ENCODE assay signal across 8 cellular contexts in genomic region chr17:81833160-81833920, GRCh38. TPM values are rescaled to one million over a fixed set of nuclear protein-coding genes. Genes with fewer than 3 reads are reported as not detected.
DNase-seq lines count a peak whose midpoint lies in the region; ATAC-seq and TF ChIP-seq lines count a peak whose summit lies in the region.

TSS of gene MCRIP1 (minus strand) at chr17:81833291. CDS start at chr17:81824506, 8,785 bp downstream.

- peak within 1 kb of the TSS; percentile 64 for H2AFZ ChIP-seq in GM23248

- no peaks in the 10 kb centered on the region for H3K27me3 Mint-ChIP-seq in activated T-helper 17 cell treated with anti-CD3 and anti-CD28 coated beads, Interleukin-2, amount 50 U/mL, for 72 hours
- H3K27me3 Mint-ChIP-seq in naive thymus-derived CD8-positive, alpha-beta T cell: peaks cover 0 to 2% (median 0%) of the 10 kb centered on the region in 5 donors
- no peaks in the 10 kb centered on the region for H3K27me3 Mint-ChIP-seq in stimulated activated naive B cell treated with anti-CD40 and anti-IgM and Interleukin-4, amounts not matched to agents 10 μg/mL and 1 μg/mL and 100 μg/mL, for 72 hours

- DNase-seq in DMS53 treated with DMSO at 0.1 percent for 48 hours (lab: John Stamatoyannopoulos, UW; ENCODE audit: unreplicated experiment) (peak; percentile 80), GM23248 (peak; percentile 99), LoVo (ENCODE audit: low spot score) (peak; percentile 94), RWPE1 (ENCODE audit: low spot score) (peak; percentile 95), fibroblast of mammary gland (ENCODE audit: low read depth) (peak; percentile 87)
- DNase-seq in naive thymus-derived CD8-positive, alpha-beta T cell: peak; percentile 86 to 95 (median 92)
- peak; percentile 95 for DNase-seq in stimulated activated naive B cell treated with anti-CD40 and anti-IgM and Interleukin-4, amounts not matched to agents 10 μg/mL and 1 μg/mL and 100 μg/mL, for 72 hours

- no peaks in the 10 kb centered on the region for H3K9me3 ChIP-seq in GM23248 (ENCODE audit: low read depth)

- H3K9ac ChIP-seq in GM23248: peak within 1 kb of the TSS; percentile 98

- peaks cover 6% of the 10 kb centered on the region for H3K4me1 Mint-ChIP-seq in activated T-helper 17 cell treated with anti-CD3 and anti-CD28 coated beads, Interleukin-2, amount 50 U/mL, for 72 hours
- H3K4me1 Mint-ChIP-seq in naive thymus-derived CD8-positive, alpha-beta T cell: peaks cover 12 to 31% (median 30%) of the 10 kb centered on the region in 4 donors
- H3K4me1 Mint-ChIP-seq in stimulated activated naive B cell treated with anti-CD40 and anti-IgM and Interleukin-4, amounts not matched to agents 10 μg/mL and 1 μg/mL and 100 μg/mL, for 72 hours: peaks cover 24 to 38% of the 10 kb centered on the region in 2 donors

- no peaks in the 10 kb centered on the region for H3K27me3 ChIP-seq in GM23248 (replicated peaks; ENCODE audit: insufficient read depth)

- CTCF ChIA-PET in RWPE1 (lab: Yijun Ruan, JAX): interaction anchor here (0.5 to 1.1 kb wide), 2 partner anchors 22 to 150 kb away, joined by 3 read pairs; partner anchors contain the start of gene ARL16

- POLR2A ChIA-PET in RWPE1 (lab: Yijun Ruan, JAX; ENCODE audit: low non-redundant PET): interaction anchor here (0.6 to 1.1 kb wide), 3 partner anchors 8 to 97 kb away, joined by 3 to 8 read pairs (median 3); no protein-coding TSS in a partner anchor
- POLR2A ChIA-PET in naive thymus-derived CD8-positive, alpha-beta T cell (lab: Charles Lee): interaction anchor here (0.6 to 2.7 kb wide), 11 partner anchors 8 to 232 kb away, joined by 3 to 10 read pairs (median 5); partner anchors contain the start of genes ARHGDIA, ARL16, DUS1L and HGS

- H3K9me3 Mint-ChIP-seq in activated T-helper 17 cell treated with anti-CD3 and anti-CD28 coated beads, Interleukin-2, amount 50 U/mL, for 72 hours: no peaks in the 10 kb centered on the region
- H3K9me3 Mint-ChIP-seq in naive thymus-derived CD8-positive, alpha-beta T cell: no peaks in the 10 kb centered on the region
- no peaks in the 10 kb centered on the region for H3K9me3 Mint-ChIP-seq in stimulated activated naive B cell treated with anti-CD40 and anti-IgM and Interleukin-4, amounts not matched to agents 10 μg/mL and 1 μg/mL and 100 μg/mL, for 72 hours

- peak within 1 kb of the TSS; percentile 99 for H3K27ac Mint-ChIP-seq in activated T-helper 17 cell treated with anti-CD3 and anti-CD28 coated beads, Interleukin-2, amount 50 U/mL, for 72 hours
- peak within 1 kb of the TSS; percentile 86 to 99 (median 95) for H3K27ac Mint-ChIP-seq in naive thymus-derived CD8-positive, alpha-beta T cell
- H3K27ac Mint-ChIP-seq in stimulated activated naive B cell treated with anti-CD40 and anti-IgM and Interleukin-4, amounts not matched to agents 10 μg/mL and 1 μg/mL and 100 μg/mL, for 72 hours: peak within 1 kb of the TSS; percentile 96

- ATAC-seq in activated T-helper 17 cell treated with anti-CD3 and anti-CD28 coated beads, Interleukin-2, amount 50 U/mL, for 72 hours (replicated peaks): peak; percentile 79
- peak; percentile 83 to 84 for ATAC-seq in naive thymus-derived CD8-positive, alpha-beta T cell
- peak; percentile 82 to 85 for ATAC-seq in stimulated activated naive B cell treated with anti-CD40 and anti-IgM and Interleukin-4, amounts not matched to agents 10 μg/mL and 1 μg/mL and 100 μg/mL, for 72 hours (replicated peaks)

- peaks cover 15% of the 10 kb centered on the region for H3K36me3 Mint-ChIP-seq in activated T-helper 17 cell treated with anti-CD3 and anti-CD28 coated beads, Interleukin-2, amount 50 U/mL, for 72 hours (ENCODE audit: low read depth)
- no peaks in the 10 kb centered on the region for H3K36me3 Mint-ChIP-seq in naive thymus-derived CD8-positive, alpha-beta T cell
- H3K36me3 Mint-ChIP-seq in stimulated activated naive B cell treated with anti-CD40 and anti-IgM and Interleukin-4, amounts not matched to agents 10 μg/mL and 1 μg/mL and 100 μg/mL, for 72 hours: peaks cover 8 to 9% of the 10 kb centered on the region in 2 donors

- H3K36me3 ChIP-seq in GM23248 (ENCODE audit: low read depth): no peaks in the 10 kb centered on the region

- H3K9me2 ChIP-seq in GM23248 (ENCODE audit: insufficient read depth): no peaks in the 10 kb centered on the region

- H3K4me3 ChIP-seq in GM23248 (peak within 1 kb of the TSS; percentile 79), fibroblast of mammary gland (ENCODE audit: control insufficient read depth, low read depth, low read length) (peak within 1 kb of the TSS; percentile 71)

- H3K4me1 ChIP-seq in GM23248 (ENCODE audit: insufficient read depth): peaks cover 7% of the 10 kb centered on the region

- peaks cover 39% of the 10 kb centered on the region for H3K79me2 ChIP-seq in GM23248 (ENCODE audit: insufficient read depth)

- TF ChIP-seq CTCF in RWPE1 (conservative IDR thresholded peaks at IDR 0.05; ENCODE audit: low read depth) (no peak), fibroblast of mammary gland (conservative IDR thresholded peaks at IDR 0.05; ENCODE audit: control insufficient read depth, insufficient read depth, low read depth, low read length) (no peak)

- H3F3A ChIP-seq in GM23248 (ENCODE audit: insufficient read depth): peaks cover 5% of the 10 kb centered on the region; the same call in 1 of the 2 replicates

- H3K4me2 ChIP-seq in GM23248 (ENCODE audit: unreplicated experiment): peak within 1 kb of the TSS; percentile 89

- H3K27ac ChIP-seq in GM23248 (peak within 1 kb of the TSS; percentile 91), RWPE1 (peak within 1 kb of the TSS; percentile 92)

- in situ Hi-C loops in GM23248 (cut with MboI): no loop called here

- H4K20me1 ChIP-seq in GM23248 (ENCODE audit: insufficient read depth): no peaks in the 10 kb centered on the region

- H3K4me3 Mint-ChIP-seq in activated T-helper 17 cell treated with anti-CD3 and anti-CD28 coated beads, Interleukin-2, amount 50 U/mL, for 72 hours: peak within 1 kb of the TSS; percentile 100
- peak within 1 kb of the TSS; percentile 81 to 96 (median 91) for H3K4me3 Mint-ChIP-seq in naive thymus-derived CD8-positive, alpha-beta T cell
- peak within 1 kb of the TSS; percentile 87 to 96 for H3K4me3 Mint-ChIP-seq in stimulated activated naive B cell treated with anti-CD40 and anti-IgM and Interleukin-4, amounts not matched to agents 10 μg/mL and 1 μg/mL and 100 μg/mL, for 72 hours

- WGBS in GM23248 (ENCODE audit: low coverage in 1 of 2, low lambda C conversion rate in 2 of 2, missing lambda C conversion rate in 2 of 2), 2 experiments: 2 to 3% methylated on average over 45 to 65 of the region's 76 CpGs

RNA-seq across cellular contexts. Expression of gene MCRIP1, which starts in this region (rescaled TPM):
- 102 and 135 TPM in 2 replicates for total RNA-seq in GM23248 (2014; rRNA removed; shearing (Covaris generic))
- 145 and 147 TPM in 2 replicates for polyA plus RNA-seq in GM23248 (2016; fragmentation: Nextera tagmentation; extraction: Ambion mirVana)
- 10 to 100 TPM; 45.7 to 94.4 TPM for total RNA-seq in activated T-helper 17 cell treated with anti-CD3 and anti-CD28 coated beads, Interleukin-2, amount 50 U/mL, for 72 hours
- total RNA-seq in naive thymus-derived CD8-positive, alpha-beta T cell: 10 to 100 TPM; 58.4 to 59.0 TPM
- 10 to 100 TPM; 49.5 to 61.8 (median 55.0) TPM for polyA plus RNA-seq in naive thymus-derived CD8-positive, alpha-beta T cell

Comparison
In these comparisons a context has a peak if more than half of its experiments do, and no peak if none do; other contexts are left out.
1. Peak in every context shown above with its lines: DNase-seq, ATAC-seq, H3K4me3 ChIP-seq and H3K27ac ChIP-seq.